In genomic region chr18:21295101-21295500, GRCh38 we compare ENCODE assay signal across 28 cellular contexts. TPM values are rescaled to one million over a fixed set of nuclear protein-coding genes. Genes with fewer than 3 reads are reported as not detected.
"Had no signal": no experiment of that assay in that cellular context is flagged by ENCODE, and none has a peak within 500 bp of the region (broad histone marks: within the 10 kb centered on the region; RNA-seq: fewer than 3 reads in every experiment).

No MANE protein-coding gene starts in this region.

- H3K4me1 Mint-ChIP-seq: naive B cell; naive thymus-derived CD8-positive, alpha-beta T cell; stimulated activated effector memory CD8-positive, alpha-beta T cell treated with anti-CD3 and anti-CD28 coated beads, Interleukin-12 subunit alpha, Interleukin-12 subunit beta, amount 100 ng/mL, for 72 hours; stimulated activated naive B cell treated with anti-CD40 and anti-IgM and Interleukin-4, amounts not matched to agents 10 μg/mL and 1 μg/mL and 100 μg/mL, for 72 hours had no signal

- H3K27ac Mint-ChIP-seq: naive B cell; naive thymus-derived CD8-positive, alpha-beta T cell; natural killer cell treated with Interleukin-12 subunit alpha and Interleukin-12 subunit beta and Interleukin-15 and Interleukin-18, amount 100 ng/mL, for 72 hours; progenitor cell of endocrine pancreas; stimulated activated effector memory CD8-positive, alpha-beta T cell treated with anti-CD3 and anti-CD28 coated beads, Interleukin-12 subunit alpha, Interleukin-12 subunit beta, amount 100 ng/mL, for 72 hours; stimulated activated naive B cell treated with anti-CD40 and anti-IgM and Interleukin-4, amounts not matched to agents 10 μg/mL and 1 μg/mL and 100 μg/mL, for 72 hours; stimulated activated naive CD8-positive, alpha-beta T cell treated with anti-CD3 and anti-CD28 coated beads, Interleukin-15, Interleukin-2, amounts not matched to agents 100 ng/mL and 50 ng/mL, for 24 hours; type B pancreatic cell had no signal

- H3K4me3 Mint-ChIP-seq: naive B cell; naive thymus-derived CD8-positive, alpha-beta T cell; natural killer cell treated with Interleukin-12 subunit alpha and Interleukin-12 subunit beta and Interleukin-15 and Interleukin-18, amount 100 ng/mL, for 72 hours; stimulated activated effector memory CD8-positive, alpha-beta T cell treated with anti-CD3 and anti-CD28 coated beads, Interleukin-12 subunit alpha, Interleukin-12 subunit beta, amount 100 ng/mL, for 72 hours; stimulated activated naive B cell treated with anti-CD40 and anti-IgM and Interleukin-4, amounts not matched to agents 10 μg/mL and 1 μg/mL and 100 μg/mL, for 72 hours; stimulated activated naive CD8-positive, alpha-beta T cell treated with anti-CD3 and anti-CD28 coated beads, Interleukin-15, Interleukin-2, amounts not matched to agents 100 ng/mL and 50 ng/mL, for 24 hours; type B pancreatic cell had no signal

- H3K27ac ChIP-seq: ovary, parathyroid adenoma, psoas muscle, right lobe of liver, sigmoid colon, stomach, thoracic aorta, thyroid gland, transverse colon, upper lobe of right lung, uterus had no signal

- H3K9ac ChIP-seq: parathyroid adenoma had no signal

- H3K36me3 ChIP-seq: ovary, right lobe of liver, sigmoid colon, stomach, thoracic aorta, thyroid gland, transverse colon, upper lobe of right lung, uterus had no signal

- H3K9me3 ChIP-seq: ovary, psoas muscle, right lobe of liver, sigmoid colon, stomach, thoracic aorta, thyroid gland, transverse colon, upper lobe of right lung, uterus had no signal

- H3K4me3 ChIP-seq: ovary, psoas muscle, right lobe of liver, sigmoid colon, stomach, thoracic aorta, thyroid gland, transverse colon, upper lobe of right lung, uterus had no signal

- H2AFZ ChIP-seq: parathyroid adenoma had no signal

- DNase-seq: naive B cell; naive thymus-derived CD8-positive, alpha-beta T cell; occipital lobe; ovary; posterior cingulate gyrus; psoas muscle; right cardiac atrium; right lobe of liver; sigmoid colon; small intestine; stimulated activated CD4-positive, alpha-beta T cell treated with anti-CD3 and anti-CD28 coated beads, Interleukin-15, amount 100 ng/mL, for 24 hours; stimulated activated CD4-positive, alpha-beta T cell treated with anti-CD3 and anti-CD28 coated beads, Interleukin-2, amount 100 ng/mL, for 24 hours; stimulated activated CD4-positive, alpha-beta T cell treated with anti-CD3 and anti-CD28 coated beads, Interleukin-2, amount 100 ng/mL, for 48 hours; stimulated activated CD4-positive, alpha-beta T cell treated with anti-CD3 and anti-CD28 coated beads, Interleukin-4, amount 100 ng/mL, for 24 hours; stimulated activated naive B cell treated with anti-CD40 and anti-IgM and Interleukin-4, amounts not matched to agents 10 μg/mL and 1 μg/mL and 100 μg/mL, for 72 hours; stimulated activated naive CD4-positive, alpha-beta T cell treated with Interleukin-2 at 50 U/mL for 16 hours; stomach; thyroid gland; transverse colon; upper lobe of right lung; uterus had no signal

- H3K36me3 Mint-ChIP-seq: naive B cell; naive thymus-derived CD8-positive, alpha-beta T cell; natural killer cell treated with Interleukin-12 subunit alpha and Interleukin-12 subunit beta and Interleukin-15 and Interleukin-18, amount 100 ng/mL, for 72 hours; stimulated activated effector memory CD8-positive, alpha-beta T cell treated with anti-CD3 and anti-CD28 coated beads, Interleukin-12 subunit alpha, Interleukin-12 subunit beta, amount 100 ng/mL, for 72 hours; stimulated activated naive B cell treated with anti-CD40 and anti-IgM and Interleukin-4, amounts not matched to agents 10 μg/mL and 1 μg/mL and 100 μg/mL, for 72 hours; type B pancreatic cell had no signal

- H3K27me3 ChIP-seq: ovary, right lobe of liver, sigmoid colon, stomach, thyroid gland, transverse colon, upper lobe of right lung, uterus had no signal

- ATAC-seq: naive thymus-derived CD8-positive, alpha-beta T cell; natural killer cell treated with Interleukin-12 subunit alpha and Interleukin-12 subunit beta and Interleukin-15 and Interleukin-18, amount 100 ng/mL, for 72 hours; psoas muscle; right cardiac atrium; right lobe of liver; stimulated activated effector memory CD8-positive, alpha-beta T cell treated with anti-CD3 and anti-CD28 coated beads, Interleukin-12 subunit alpha, Interleukin-12 subunit beta, amount 100 ng/mL, for 72 hours; stimulated activated naive B cell treated with anti-CD40 and anti-IgM and Interleukin-4, amounts not matched to agents 10 μg/mL and 1 μg/mL and 100 μg/mL, for 72 hours; upper lobe of right lung had no signal

- H3K27me3 Mint-ChIP-seq: progenitor cell of endocrine pancreas had no signal

- FAIRE-seq: small intestine had no signal

- H3K9me3 Mint-ChIP-seq: stimulated activated effector memory CD8-positive, alpha-beta T cell treated with anti-CD3 and anti-CD28 coated beads, Interleukin-12 subunit alpha, Interleukin-12 subunit beta, amount 100 ng/mL, for 72 hours had no signal

- H3K4me1 ChIP-seq: psoas muscle, stomach, thyroid gland, upper lobe of right lung, uterus had no signal

- H3K79me2 ChIP-seq: parathyroid adenoma had no signal

RNA-seq across cellular contexts. Expression of gene GREB1L, which starts 53.1 kb away (rescaled TPM):
- total RNA-seq: naive thymus-derived CD8-positive, alpha-beta T cell; natural killer cell treated with Interleukin-12 subunit alpha and Interleukin-12 subunit beta and Interleukin-15 and Interleukin-18, amount 100 ng/mL, for 72 hours had no signal
